Comparison of ENCODE assay signal across 24 cellular contexts in the genomic region with DNA sequence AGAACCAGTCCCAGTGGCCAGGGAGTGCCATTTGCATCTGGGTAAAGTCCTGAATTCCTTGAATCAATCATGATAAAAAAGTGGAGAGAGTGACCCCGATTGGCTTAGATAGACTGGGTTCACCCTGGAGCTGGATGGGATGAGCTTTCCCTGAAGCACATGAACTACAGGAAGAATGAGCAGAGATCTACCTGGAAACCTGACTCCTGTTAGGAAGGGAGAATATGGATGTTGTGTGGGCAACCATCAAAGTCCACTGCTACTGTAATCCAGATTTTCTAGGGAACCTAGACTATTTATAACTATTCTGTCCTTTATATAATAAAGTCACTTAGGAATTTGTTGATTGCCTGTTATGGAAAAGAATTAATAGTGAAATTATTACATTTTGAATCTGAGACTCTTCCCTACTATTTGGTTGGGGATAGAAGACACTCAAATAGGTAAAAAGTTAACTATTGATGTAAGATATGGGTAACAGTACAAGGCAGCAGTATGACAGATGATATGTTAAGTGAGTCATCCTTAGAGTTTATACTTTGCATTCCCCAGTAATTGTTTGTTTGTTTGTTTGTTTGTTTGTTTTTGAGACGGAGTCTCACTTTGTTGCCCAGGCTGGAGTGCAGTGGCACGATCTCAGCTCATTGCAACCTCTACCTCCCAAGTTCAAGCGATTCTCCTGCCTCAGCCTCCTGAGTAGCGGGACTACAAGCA.
"Had no signal": no experiment of that assay in that cellular context is flagged by ENCODE, and none has a peak within 500 bp of the region (broad histone marks: within the 10 kb centered on the region; RNA-seq: fewer than 3 reads in every experiment).

No MANE protein-coding gene starts in this region.

- DNase-seq: effector CD8-positive, alpha-beta T cell; endodermal cell; foreskin fibroblast; hypothalamus; immature natural killer cell; islet precursor cell; kidney glomerular epithelial cell; natural killer cell; occipital lobe; ovary; posterior cingulate gyrus; right cardiac atrium; stimulated activated CD4-positive, alpha-beta T cell treated with anti-CD3 and anti-CD28 coated beads, Interleukin-2, amount 100 ng/mL, for 24 hours; stimulated activated CD4-positive, alpha-beta T cell treated with anti-CD3 and anti-CD28 coated beads, Interleukin-4, amount 100 ng/mL, for 24 hours; stimulated activated naive CD4-positive, alpha-beta T cell treated with Interleukin-2 at 50 U/mL for 16 hours; substantia nigra; testis; tibial artery had no signal

- H3K4me1 ChIP-seq: testis had no signal

- H3K36me3 ChIP-seq: colonic mucosa, ovary had no signal

- H3K4me2 ChIP-seq: smooth muscle cell had no signal

- H3K9me3 ChIP-seq: colonic mucosa, ovary, testis, tibial artery had no signal

- ATAC-seq: esophagus mucosa; natural killer cell; right cardiac atrium; stimulated activated effector memory CD8-positive, alpha-beta T cell treated with anti-CD3 and anti-CD28 coated beads, Interleukin-12 subunit alpha, Interleukin-12 subunit beta, amount 100 ng/mL, for 72 hours had no signal

- H3K27me3 ChIP-seq: colonic mucosa, ovary, testis, tibial artery had no signal

- H3K27ac ChIP-seq: colonic mucosa, epithelial cell of prostate, ovary, testis, tibial artery had no signal

- H3K4me3 ChIP-seq: colonic mucosa, lung, ovary, smooth muscle cell, testis, tibial artery had no signal
